In the genomic region with DNA sequence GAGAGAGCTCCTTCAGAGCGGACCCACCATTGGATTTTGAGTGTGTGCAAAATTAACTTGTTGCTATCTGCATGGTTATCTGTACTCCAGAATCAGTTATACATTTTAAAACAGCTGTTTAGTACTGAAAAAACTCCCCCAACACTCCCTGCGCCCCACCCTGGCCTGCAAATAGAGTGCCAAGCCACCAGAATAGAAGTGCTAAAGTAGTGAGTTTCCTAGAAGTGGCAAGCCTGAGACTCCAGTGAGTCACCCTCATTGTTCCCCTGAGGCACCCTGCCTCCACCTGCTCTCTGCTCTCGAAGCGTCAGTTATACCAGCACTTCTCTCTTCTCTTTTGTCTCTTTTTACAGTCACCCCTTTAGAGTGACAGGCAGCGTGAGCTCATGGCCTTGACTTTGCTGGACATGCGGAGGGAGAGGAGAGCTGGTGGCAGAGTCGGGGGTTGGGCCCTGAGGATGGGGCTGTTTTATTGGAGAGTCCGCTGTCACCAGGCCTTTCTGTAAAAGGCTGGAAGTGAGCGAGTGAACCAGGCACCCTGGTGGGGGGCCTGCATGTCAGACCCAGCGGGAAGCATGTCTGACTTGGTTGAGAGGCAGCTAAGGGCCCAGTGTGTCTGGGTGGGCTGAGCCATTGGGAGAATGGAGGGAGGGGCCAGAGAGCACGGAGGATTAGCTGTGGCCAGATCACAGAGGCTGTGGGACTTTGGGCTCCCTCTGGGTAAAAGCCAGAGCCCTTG, we compare ENCODE assay signal across 1 cellular context.
A peak's percentile ranks its signal among the peaks of the same experiment; 100 is the strongest.
TF ChIP-seq lines count a peak whose summit lies in the region.

No MANE protein-coding gene starts in this region.

TF ChIP-seq in GM12878, 131 proteins besides CTCF, POLR2A, EP300 and RAD21 (continued from another document and continues in another):
- TF ChIP-seq, protein P1, sequence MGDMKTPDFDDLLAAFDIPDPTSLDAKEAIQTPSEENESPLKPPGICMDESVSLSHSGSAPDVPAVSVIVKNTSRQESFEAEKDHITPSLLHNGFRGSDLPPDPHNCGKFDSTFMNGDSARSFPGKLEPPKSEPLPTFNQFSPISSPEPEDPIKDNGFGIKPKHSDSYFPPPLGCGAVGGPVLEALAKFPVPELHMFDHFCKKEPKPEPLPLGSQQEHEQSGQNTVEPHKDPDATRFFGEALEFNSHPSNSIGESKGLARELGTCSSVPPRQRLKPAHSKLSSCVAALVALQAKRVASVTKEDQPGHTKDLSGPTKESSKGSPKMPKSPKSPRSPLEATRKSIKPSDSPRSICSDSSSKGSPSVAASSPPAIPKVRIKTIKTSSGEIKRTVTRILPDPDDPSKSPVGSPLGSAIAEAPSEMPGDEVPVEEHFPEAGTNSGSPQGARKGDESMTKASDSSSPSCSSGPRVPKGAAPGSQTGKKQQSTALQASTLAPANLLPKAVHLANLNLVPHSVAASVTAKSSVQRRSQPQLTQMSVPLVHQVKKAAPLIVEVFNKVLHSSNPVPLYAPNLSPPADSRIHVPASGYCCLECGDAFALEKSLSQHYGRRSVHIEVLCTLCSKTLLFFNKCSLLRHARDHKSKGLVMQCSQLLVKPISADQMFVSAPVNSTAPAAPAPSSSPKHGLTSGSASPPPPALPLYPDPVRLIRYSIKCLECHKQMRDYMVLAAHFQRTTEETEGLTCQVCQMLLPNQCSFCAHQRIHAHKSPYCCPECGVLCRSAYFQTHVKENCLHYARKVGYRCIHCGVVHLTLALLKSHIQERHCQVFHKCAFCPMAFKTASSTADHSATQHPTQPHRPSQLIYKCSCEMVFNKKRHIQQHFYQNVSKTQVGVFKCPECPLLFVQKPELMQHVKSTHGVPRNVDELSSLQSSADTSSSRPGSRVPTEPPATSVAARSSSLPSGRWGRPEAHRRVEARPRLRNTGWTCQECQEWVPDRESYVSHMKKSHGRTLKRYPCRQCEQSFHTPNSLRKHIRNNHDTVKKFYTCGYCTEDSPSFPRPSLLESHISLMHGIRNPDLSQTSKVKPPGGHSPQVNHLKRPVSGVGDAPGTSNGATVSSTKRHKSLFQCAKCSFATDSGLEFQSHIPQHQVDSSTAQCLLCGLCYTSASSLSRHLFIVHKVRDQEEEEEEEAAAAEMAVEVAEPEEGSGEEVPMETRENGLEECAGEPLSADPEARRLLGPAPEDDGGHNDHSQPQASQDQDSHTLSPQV (IDR thresholded peaks at IDR 0.05), result 0 out of 2 replicates have a peak, but pooled peaks have one; percentile 26
- TF ChIP-seq EGR1 (IDR thresholded peaks at IDR 0.05; ENCODE audit: borderline replicate concordance in 1 of 2, low read depth in 2 of 2, low read length in 2 of 2) (no peak), GATAD2B (conservative IDR thresholded peaks at IDR 0.05; ENCODE audit: low read depth) (0 out of 2 replicates have a peak, but pooled peaks have one; percentile 28), SUPT20H (IDR thresholded peaks at IDR 0.05; ENCODE audit: borderline replicate concordance, control insufficient read depth, low read depth, low read length) (no peak), BMI1 (IDR thresholded peaks at IDR 0.05; ENCODE audit: borderline replicate concordance) (no peak), SMARCA5 (IDR thresholded peaks at IDR 0.05) (no peak), LARP7 (IDR thresholded peaks at IDR 0.05) (peak; percentile 47; the same call in 1 of the 2 replicates), RB1 (IDR thresholded peaks at IDR 0.05; ENCODE audit: borderline replicate concordance) (no peak), SIN3A (IDR thresholded peaks at IDR 0.05; ENCODE audit: low read depth, low read length) (no peak; the same call in 1 of the 2 replicates), ZZZ3 (IDR thresholded peaks at IDR 0.05; ENCODE audit: control insufficient read depth, insufficient read length, low read depth) (no peak), RBBP5 (conservative IDR thresholded peaks at IDR 0.05) (no peak), CBX5 (IDR thresholded peaks at IDR 0.05; ENCODE audit: low read depth) (no peak), NFIC (IDR thresholded peaks at IDR 0.05; ENCODE audit: low read depth, low read length) (no peak), KDM1A (IDR thresholded peaks at IDR 0.05; ENCODE audit: borderline replicate concordance) (no peak), BRCA1 (IDR thresholded peaks at IDR 0.05; ENCODE audit: low read depth, low read length) (no peak), CHD1 (IDR thresholded peaks at IDR 0.05; ENCODE audit: low read depth, low read length) (no peak), SMAD1 (IDR thresholded peaks at IDR 0.05; ENCODE audit: low read depth, partially characterized antibody) (no peak), PML (IDR thresholded peaks at IDR 0.05; ENCODE audit: low read length) (0 out of 2 replicates have a peak, but pooled peaks have one; percentile 30), BCL11A (IDR thresholded peaks at IDR 0.05; ENCODE audit: low read depth, low read length) (peak; percentile 28; the same call in 1 of the 2 replicates), PAX8 (IDR thresholded peaks at IDR 0.05) (no peak), CBFB (IDR thresholded peaks at IDR 0.05; ENCODE audit: low read depth) (no peak), YBX1 (IDR thresholded peaks at IDR 0.05) (no peak), NFYA (IDR thresholded peaks at IDR 0.05; ENCODE audit: borderline replicate concordance, low read depth, low read length) (no peak), FOXK2 (IDR thresholded peaks at IDR 0.05) (no peak), MEF2B (IDR thresholded peaks at IDR 0.05; ENCODE audit: partially characterized antibody, poor library complexity, severe bottlenecking) (peak; percentile 91), SMC3 (IDR thresholded peaks at IDR 0.05; ENCODE audit: borderline replicate concordance, low read length) (peak; percentile 15; the same call in 1 of the 2 replicates), TBL1XR1 (IDR thresholded peaks at IDR 0.05; ENCODE audit: low read depth, low read length) (peak; percentile 30; the same call in 1 of the 2 replicates), IKZF2 (IDR thresholded peaks at IDR 0.05) (peak in 1 of 2 experiments; percentile 45; a peak in 1 of 4 replicates), SP1 (IDR thresholded peaks at IDR 0.05; ENCODE audit: low read depth, low read length) (no peak), ASH2L (IDR thresholded peaks at IDR 0.05; ENCODE audit: borderline replicate concordance, low read depth) (no peak), HDGF (IDR thresholded peaks at IDR 0.05) (no peak; the same call in 1 of the 2 replicates), JUND (IDR thresholded peaks at IDR 0.05; ENCODE audit: low read depth, low read length) (peak; percentile 78)
- TF ChIP-seq, protein P2, sequence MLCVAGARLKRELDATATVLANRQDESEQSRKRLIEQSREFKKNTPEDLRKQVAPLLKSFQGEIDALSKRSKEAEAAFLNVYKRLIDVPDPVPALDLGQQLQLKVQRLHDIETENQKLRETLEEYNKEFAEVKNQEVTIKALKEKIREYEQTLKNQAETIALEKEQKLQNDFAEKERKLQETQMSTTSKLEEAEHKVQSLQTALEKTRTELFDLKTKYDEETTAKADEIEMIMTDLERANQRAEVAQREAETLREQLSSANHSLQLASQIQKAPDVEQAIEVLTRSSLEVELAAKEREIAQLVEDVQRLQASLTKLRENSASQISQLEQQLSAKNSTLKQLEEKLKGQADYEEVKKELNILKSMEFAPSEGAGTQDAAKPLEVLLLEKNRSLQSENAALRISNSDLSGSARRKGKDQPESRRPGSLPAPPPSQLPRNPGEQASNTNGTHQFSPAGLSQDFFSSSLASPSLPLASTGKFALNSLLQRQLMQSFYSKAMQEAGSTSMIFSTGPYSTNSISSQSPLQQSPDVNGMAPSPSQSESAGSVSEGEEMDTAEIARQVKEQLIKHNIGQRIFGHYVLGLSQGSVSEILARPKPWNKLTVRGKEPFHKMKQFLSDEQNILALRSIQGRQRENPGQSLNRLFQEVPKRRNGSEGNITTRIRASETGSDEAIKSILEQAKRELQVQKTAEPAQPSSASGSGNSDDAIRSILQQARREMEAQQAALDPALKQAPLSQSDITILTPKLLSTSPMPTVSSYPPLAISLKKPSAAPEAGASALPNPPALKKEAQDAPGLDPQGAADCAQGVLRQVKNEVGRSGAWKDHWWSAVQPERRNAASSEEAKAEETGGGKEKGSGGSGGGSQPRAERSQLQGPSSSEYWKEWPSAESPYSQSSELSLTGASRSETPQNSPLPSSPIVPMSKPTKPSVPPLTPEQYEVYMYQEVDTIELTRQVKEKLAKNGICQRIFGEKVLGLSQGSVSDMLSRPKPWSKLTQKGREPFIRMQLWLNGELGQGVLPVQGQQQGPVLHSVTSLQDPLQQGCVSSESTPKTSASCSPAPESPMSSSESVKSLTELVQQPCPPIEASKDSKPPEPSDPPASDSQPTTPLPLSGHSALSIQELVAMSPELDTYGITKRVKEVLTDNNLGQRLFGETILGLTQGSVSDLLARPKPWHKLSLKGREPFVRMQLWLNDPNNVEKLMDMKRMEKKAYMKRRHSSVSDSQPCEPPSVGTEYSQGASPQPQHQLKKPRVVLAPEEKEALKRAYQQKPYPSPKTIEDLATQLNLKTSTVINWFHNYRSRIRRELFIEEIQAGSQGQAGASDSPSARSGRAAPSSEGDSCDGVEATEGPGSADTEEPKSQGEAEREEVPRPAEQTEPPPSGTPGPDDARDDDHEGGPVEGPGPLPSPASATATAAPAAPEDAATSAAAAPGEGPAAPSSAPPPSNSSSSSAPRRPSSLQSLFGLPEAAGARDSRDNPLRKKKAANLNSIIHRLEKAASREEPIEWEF (IDR thresholded peaks at IDR 0.05; ENCODE audit: insufficient replicate concordance, low read depth, low read length), result peak; percentile 49
- TF ChIP-seq, protein P3, sequence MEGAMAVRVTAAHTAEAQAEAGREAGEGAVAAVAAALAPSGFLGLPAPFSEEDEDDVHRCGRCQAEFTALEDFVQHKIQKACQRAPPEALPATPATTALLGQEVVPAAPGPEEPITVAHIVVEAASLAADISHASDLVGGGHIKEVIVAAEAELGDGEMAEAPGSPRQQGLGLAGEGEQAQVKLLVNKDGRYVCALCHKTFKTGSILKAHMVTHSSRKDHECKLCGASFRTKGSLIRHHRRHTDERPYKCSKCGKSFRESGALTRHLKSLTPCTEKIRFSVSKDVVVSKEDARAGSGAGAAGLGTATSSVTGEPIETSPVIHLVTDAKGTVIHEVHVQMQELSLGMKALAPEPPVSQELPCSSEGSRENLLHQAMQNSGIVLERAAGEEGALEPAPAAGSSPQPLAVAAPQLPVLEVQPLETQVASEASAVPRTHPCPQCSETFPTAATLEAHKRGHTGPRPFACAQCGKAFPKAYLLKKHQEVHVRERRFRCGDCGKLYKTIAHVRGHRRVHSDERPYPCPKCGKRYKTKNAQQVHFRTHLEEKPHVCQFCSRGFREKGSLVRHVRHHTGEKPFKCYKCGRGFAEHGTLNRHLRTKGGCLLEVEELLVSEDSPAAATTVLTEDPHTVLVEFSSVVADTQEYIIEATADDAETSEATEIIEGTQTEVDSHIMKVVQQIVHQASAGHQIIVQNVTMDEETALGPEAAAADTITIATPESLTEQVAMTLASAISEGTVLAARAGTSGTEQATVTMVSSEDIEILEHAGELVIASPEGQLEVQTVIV (IDR thresholded peaks at IDR 0.05; ENCODE audit: borderline replicate concordance, partially characterized antibody), result no peak
- TF ChIP-seq, protein P4, sequence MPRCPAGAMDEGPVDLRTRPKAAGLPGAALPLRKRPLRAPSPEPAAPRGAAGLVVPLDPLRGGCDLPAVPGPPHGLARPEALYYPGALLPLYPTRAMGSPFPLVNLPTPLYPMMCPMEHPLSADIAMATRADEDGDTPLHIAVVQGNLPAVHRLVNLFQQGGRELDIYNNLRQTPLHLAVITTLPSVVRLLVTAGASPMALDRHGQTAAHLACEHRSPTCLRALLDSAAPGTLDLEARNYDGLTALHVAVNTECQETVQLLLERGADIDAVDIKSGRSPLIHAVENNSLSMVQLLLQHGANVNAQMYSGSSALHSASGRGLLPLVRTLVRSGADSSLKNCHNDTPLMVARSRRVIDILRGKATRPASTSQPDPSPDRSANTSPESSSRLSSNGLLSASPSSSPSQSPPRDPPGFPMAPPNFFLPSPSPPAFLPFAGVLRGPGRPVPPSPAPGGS (IDR thresholded peaks at IDR 0.05; ENCODE audit: borderline replicate concordance, insufficient read depth, low read depth, low read length, poor library complexity, severe bottlenecking), result no peak
- TF ChIP-seq, protein P5, sequence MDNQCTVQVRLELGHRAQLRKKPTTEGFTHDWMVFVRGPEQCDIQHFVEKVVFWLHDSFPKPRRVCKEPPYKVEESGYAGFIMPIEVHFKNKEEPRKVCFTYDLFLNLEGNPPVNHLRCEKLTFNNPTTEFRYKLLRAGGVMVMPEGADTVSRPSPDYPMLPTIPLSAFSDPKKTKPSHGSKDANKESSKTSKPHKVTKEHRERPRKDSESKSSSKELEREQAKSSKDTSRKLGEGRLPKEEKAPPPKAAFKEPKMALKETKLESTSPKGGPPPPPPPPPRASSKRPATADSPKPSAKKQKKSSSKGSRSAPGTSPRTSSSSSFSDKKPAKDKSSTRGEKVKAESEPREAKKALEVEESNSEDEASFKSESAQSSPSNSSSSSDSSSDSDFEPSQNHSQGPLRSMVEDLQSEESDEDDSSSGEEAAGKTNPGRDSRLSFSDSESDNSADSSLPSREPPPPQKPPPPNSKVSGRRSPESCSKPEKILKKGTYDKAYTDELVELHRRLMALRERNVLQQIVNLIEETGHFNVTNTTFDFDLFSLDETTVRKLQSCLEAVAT (IDR thresholded peaks at IDR 0.05), result no peak
- TF ChIP-seq, protein P6, sequence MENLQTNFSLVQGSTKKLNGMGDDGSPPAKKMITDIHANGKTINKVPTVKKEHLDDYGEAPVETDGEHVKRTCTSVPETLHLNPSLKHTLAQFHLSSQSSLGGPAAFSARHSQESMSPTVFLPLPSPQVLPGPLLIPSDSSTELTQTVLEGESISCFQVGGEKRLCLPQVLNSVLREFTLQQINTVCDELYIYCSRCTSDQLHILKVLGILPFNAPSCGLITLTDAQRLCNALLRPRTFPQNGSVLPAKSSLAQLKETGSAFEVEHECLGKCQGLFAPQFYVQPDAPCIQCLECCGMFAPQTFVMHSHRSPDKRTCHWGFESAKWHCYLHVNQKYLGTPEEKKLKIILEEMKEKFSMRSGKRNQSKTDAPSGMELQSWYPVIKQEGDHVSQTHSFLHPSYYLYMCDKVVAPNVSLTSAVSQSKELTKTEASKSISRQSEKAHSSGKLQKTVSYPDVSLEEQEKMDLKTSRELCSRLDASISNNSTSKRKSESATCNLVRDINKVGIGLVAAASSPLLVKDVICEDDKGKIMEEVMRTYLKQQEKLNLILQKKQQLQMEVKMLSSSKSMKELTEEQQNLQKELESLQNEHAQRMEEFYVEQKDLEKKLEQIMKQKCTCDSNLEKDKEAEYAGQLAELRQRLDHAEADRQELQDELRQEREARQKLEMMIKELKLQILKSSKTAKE (IDR thresholded peaks at IDR 0.05; ENCODE audit: low read depth, poor library complexity, severe bottlenecking), result no peak
